In genomic region chr15:40764766-40765136, GRCh38 we compare ENCODE assay signal across 8 cellular contexts. TPM values are rescaled to one million over a fixed set of nuclear protein-coding genes. Genes with fewer than 3 reads are reported as not detected.
DNase-seq lines count a peak whose midpoint lies in the region; ATAC-seq and TF ChIP-seq lines count a peak whose summit lies in the region.

No MANE protein-coding gene starts in this region.

- 38 to 39% methylated on average over 6 of the region's 6 CpGs for WGBS in heart right ventricle, 2 donors

- intact Hi-C loops in heart right ventricle (cut with DNase I) (no loop called here), Right ventricle myocardium inferior (cut with DNase I) (no loop called here), vagina (cut with DNase I) (loop anchor here (1.0 kb wide), 1 partner anchor 44 kb away; no protein-coding TSS in a partner anchor)

- peak overlapping the region in 4 of 5 experiments; percentile 62 to 89 (median 82) for H3K4me3 Mint-ChIP-seq in brain

- H3K27ac ChIP-seq in heart right ventricle (peak overlapping the region in 9 of 10 donors; percentile 28 to 80 (median 68)), vagina (peak overlapping the region; percentile 88)

- H3K9me3 ChIP-seq in heart right ventricle (no peaks in the 10 kb centered on the region), mononuclear cell (ENCODE audit: low read depth, low read length) (no peaks in the 10 kb centered on the region), vagina (no peaks in the 10 kb centered on the region)

- ATAC-seq in heart right ventricle (no peak), Right ventricle myocardium inferior (no peak)

- no peak for TF ChIP-seq CTCF in heart right ventricle (IDR thresholded peaks at IDR 0.05)
- TF ChIP-seq CTCF in brain (conservative IDR thresholded peaks at IDR 0.05) = no peak
- no peak for TF ChIP-seq CTCF in vagina (IDR thresholded peaks at IDR 0.05)

- H3K4me1 ChIP-seq in heart right ventricle (peaks cover 0 to 50% (median 35%) of the 10 kb centered on the region in 9 donors), mononuclear cell (ENCODE audit: insufficient read depth, low read length) (peaks cover 54% of the 10 kb centered on the region), vagina (peaks cover 63% of the 10 kb centered on the region)

- H3K27ac Mint-ChIP-seq in brain = peak overlapping the region in 4 of 5 experiments; percentile 62 to 93 (median 73)

- H3K36me3 ChIP-seq in heart right ventricle (peaks cover 0 to 23% (median 0%) of the 10 kb centered on the region in 9 donors), vagina (no peaks in the 10 kb centered on the region)

- peaks cover 0 to 2% (median 0%) of the 10 kb centered on the region in 5 experiments for H3K9me3 Mint-ChIP-seq in brain

- no peaks in the 10 kb centered on the region for H3K27me3 ChIP-seq in heart right ventricle
- H3K27me3 ChIP-seq in mononuclear cell (ENCODE audit: insufficient read depth, low read length) = no peaks in the 10 kb centered on the region
- H3K27me3 ChIP-seq in vagina = no peaks in the 10 kb centered on the region

- H3K4me3 ChIP-seq in heart right ventricle (peak overlapping the region in 7 of 10 donors; percentile 50 to 76 (median 63)), mononuclear cell (ENCODE audit: low read length) (peak overlapping the region; percentile 56), vagina (peak overlapping the region; percentile 59 to 64)

- DNase-seq in heart right ventricle (no peak), Right ventricle myocardium inferior (ENCODE audit: missing footprints) (no peak), vagina (ENCODE audit: extremely low spot score in 2 of 2) (no peak), DMS53 (lab: John Stamatoyannopoulos, UW) (no peak)
- DNase-seq in central memory CD4-positive, alpha-beta T cell = no peak
- no peak for DNase-seq in stimulated activated CD8-positive, alpha-beta memory T cell treated with anti-CD3 and anti-CD28 coated beads, Interleukin-4, amount 100 ng/mL, for 48 hours

- no peaks in the 10 kb centered on the region for H3K36me3 Mint-ChIP-seq in brain

- peaks cover 22% of the 10 kb centered on the region for H3K27me3 Mint-ChIP-seq in brain

- peaks cover 42% of the 10 kb centered on the region for H3K4me1 Mint-ChIP-seq in brain

- TF ChIP-seq POLR2A in vagina (IDR thresholded peaks at IDR 0.05) = no peak

RNA-seq across cellular contexts. Expression of gene GCHFR, which starts 0.9 kb away (rescaled TPM):
- total RNA-seq in heart right ventricle (1 to 10 TPM; 2.2 to 9.1 (median 3.7) TPM), Right ventricle myocardium inferior (8.1 TPM), mononuclear cell (15.5 TPM), vagina (69.7 TPM)
- polyA plus RNA-seq in heart right ventricle (10 to 100 TPM in 1 of 2 donors, 1 to 10 TPM in 1; 5.8 to 10.8 TPM), brain (ENCODE audit: insufficient read depth, low read depth, low replicate concordance) (47.2 TPM)

RNA-seq across cellular contexts. Expression of gene C15orf62, which starts 5.0 kb away (rescaled TPM):
- under 1 TPM in 3 of 10 donors, not detected in 7; 0.10 to 0.32 (median 0.31) TPM for total RNA-seq in heart right ventricle
- polyA plus RNA-seq in heart right ventricle = under 1 TPM; 0.12 to 0.15 TPM
- total RNA-seq in Right ventricle myocardium inferior = 0.24 TPM
- polyA plus RNA-seq in brain (ENCODE audit: insufficient read depth, low read depth, low replicate concordance) = 1.1 TPM
- 0.73 TPM for total RNA-seq in mononuclear cell
- 2.9 TPM for total RNA-seq in vagina

RNA-seq across cellular contexts. Expression of gene RMDN3, which starts 9.7 kb away (rescaled TPM):
- 10 to 100 TPM; 12.2 to 20.9 (median 17.6) TPM for total RNA-seq in heart right ventricle
- polyA plus RNA-seq in heart right ventricle = 10 to 100 TPM; 16.2 to 21.7 TPM
- total RNA-seq in Right ventricle myocardium inferior = 19.1 TPM
- polyA plus RNA-seq in brain (ENCODE audit: insufficient read depth, low read depth, low replicate concordance) = 36.6 TPM
- 13.9 TPM for total RNA-seq in mononuclear cell
- 19.6 TPM for total RNA-seq in vagina

RNA-seq across cellular contexts. Expression of gene ZFYVE19, which starts 42.1 kb away (rescaled TPM):
- total RNA-seq in heart right ventricle (10 to 100 TPM; 14.2 to 29.2 (median 18.2) TPM), Right ventricle myocardium inferior (27.6 TPM), mononuclear cell (7.2 TPM), vagina (34.4 TPM)
- polyA plus RNA-seq in heart right ventricle (10 to 100 TPM; 11.9 to 18.1 TPM), brain (ENCODE audit: insufficient read depth, low read depth, low replicate concordance) (55.0 TPM)

RNA-seq across cellular contexts. Expression of gene DNAJC17, which starts 42.5 kb away (rescaled TPM):
- total RNA-seq in heart right ventricle (10 to 100 TPM in 9 of 10 donors, 1 to 10 TPM in 1; 9.9 to 17.7 (median 14.7) TPM), Right ventricle myocardium inferior (19.7 TPM), mononuclear cell (7.2 TPM), vagina (14.0 TPM)
- polyA plus RNA-seq in heart right ventricle (10 to 100 TPM; 34.5 to 62.1 TPM), brain (ENCODE audit: insufficient read depth, low read depth, low replicate concordance) (45.6 TPM)
